9 cellular contexts compared by ENCODE assay signal in genomic region chr4:76504613-76505465, GRCh38.
DNase-seq lines count a peak whose midpoint lies in the region; ATAC-seq and TF ChIP-seq lines count a peak whose summit lies in the region.
"Had no signal": no experiment of that assay in that cellular context is flagged by ENCODE, and none has a peak within 500 bp of the region (broad histone marks: within the 10 kb centered on the region; RNA-seq: fewer than 3 reads in every experiment).

No MANE protein-coding gene starts in this region.

- H3K27ac ChIP-seq in caudate nucleus (ENCODE audit: low read depth, low read length): no peak overlapping the region

- ATAC-seq in GM18511 (IDR thresholded peaks at IDR 0.05; ENCODE audit: unreplicated experiment): peak; percentile 46
- ATAC-seq in memory B cell (ENCODE audit: low read depth): peak; percentile 38
- no peak for ATAC-seq in activated CD8-positive, alpha-beta memory T cell treated with anti-CD3 and anti-CD28 coated beads, Interleukin-2, amount 10 ng/mL, durations not matched to agents 7 days and 5 days

- H3K9me3 Mint-ChIP-seq in CD14-positive monocyte (peaks cover 0 to 3% (median 0%) of the 10 kb centered on the region in 7 donors), memory B cell (no peaks in the 10 kb centered on the region)
- no peaks in the 10 kb centered on the region for H3K9me3 Mint-ChIP-seq in activated CD8-positive, alpha-beta memory T cell treated with anti-CD3 and anti-CD28 coated beads, Interleukin-2, amount 10 ng/mL, durations not matched to agents 7 days and 5 days (ENCODE audit: low read depth)
- H3K9me3 Mint-ChIP-seq: naive thymus-derived CD8-positive, alpha-beta T cell had no signal

- TF ChIP-seq CTCF in CD14-positive monocyte (IDR thresholded peaks at IDR 0.05): peak; percentile 77

- no peak overlapping the region for H3K27ac Mint-ChIP-seq in CD14-positive monocyte
- H3K27ac Mint-ChIP-seq in memory B cell: no peak overlapping the region
- no peak overlapping the region for H3K27ac Mint-ChIP-seq in activated CD8-positive, alpha-beta memory T cell treated with anti-CD3 and anti-CD28 coated beads, Interleukin-2, amount 10 ng/mL, durations not matched to agents 7 days and 5 days
- H3K27ac Mint-ChIP-seq: naive thymus-derived CD8-positive, alpha-beta T cell had no signal

- intact Hi-C loops in CD14-positive monocyte (cut with micrococcal nuclease): loop anchor here (10.0 kb wide), 2 partner anchors 320 to 330 kb away; no protein-coding TSS in a partner anchor

- H3K4me3 Mint-ChIP-seq in CD14-positive monocyte (no peak overlapping the region), memory B cell (no peak overlapping the region)
- no peak overlapping the region for H3K4me3 Mint-ChIP-seq in activated CD8-positive, alpha-beta memory T cell treated with anti-CD3 and anti-CD28 coated beads, Interleukin-2, amount 10 ng/mL, durations not matched to agents 7 days and 5 days
- H3K4me3 Mint-ChIP-seq: naive thymus-derived CD8-positive, alpha-beta T cell had no signal

- DNase-seq in CD14-positive monocyte (ENCODE audit: low spot score) (no peak), NCI-H526 treated with DMSO at 0.1 percent for 48 hours (lab: John Stamatoyannopoulos, UW) (peak; percentile 6), cerebellum (ENCODE audit: low spot score) (peak; percentile 37), memory B cell (ENCODE audit: low spot score in 2 of 2) (peak in 1 of 2 donors; percentile 8), caudate nucleus (lab: John Stamatoyannopoulos, UW) (no peak)
- no peak for DNase-seq in activated CD8-positive, alpha-beta memory T cell treated with anti-CD3 and anti-CD28 coated beads, Interleukin-2, amount 10 ng/mL, durations not matched to agents 7 days and 5 days
- DNase-seq in stimulated activated CD4-positive, alpha-beta T cell treated with anti-CD3 and anti-CD28 coated beads, Interleukin-4, amount 100 ng/mL, for 24 hours: no peak

- H3K4me1 Mint-ChIP-seq in CD14-positive monocyte: no peaks in the 10 kb centered on the region
- no peaks in the 10 kb centered on the region for H3K4me1 Mint-ChIP-seq in memory B cell
- no peaks in the 10 kb centered on the region for H3K4me1 Mint-ChIP-seq in activated CD8-positive, alpha-beta memory T cell treated with anti-CD3 and anti-CD28 coated beads, Interleukin-2, amount 10 ng/mL, durations not matched to agents 7 days and 5 days
- H3K4me1 Mint-ChIP-seq: naive thymus-derived CD8-positive, alpha-beta T cell had no signal

- CTCF ChIA-PET in activated CD8-positive, alpha-beta memory T cell treated with anti-CD3 and anti-CD28 coated beads, Interleukin-2, amount 10 ng/mL, durations not matched to agents 7 days and 5 days (lab: Charles Lee): interaction anchor here (0.8 to 1.8 kb wide), 15 partner anchors 10 to 693 kb away, joined by 3 to 16 read pairs (median 4); no protein-coding TSS in a partner anchor

- H3K36me3 Mint-ChIP-seq in CD14-positive monocyte: no peaks in the 10 kb centered on the region
- no peaks in the 10 kb centered on the region for H3K36me3 Mint-ChIP-seq in memory B cell
- no peaks in the 10 kb centered on the region for H3K36me3 Mint-ChIP-seq in activated CD8-positive, alpha-beta memory T cell treated with anti-CD3 and anti-CD28 coated beads, Interleukin-2, amount 10 ng/mL, durations not matched to agents 7 days and 5 days
- H3K36me3 Mint-ChIP-seq: naive thymus-derived CD8-positive, alpha-beta T cell had no signal

- peaks cover 1 to 2% (median 2%) of the 10 kb centered on the region in 3 donors for H3K27me3 Mint-ChIP-seq in CD14-positive monocyte (ENCODE audit: low read depth in 3 of 3)
- H3K27me3 Mint-ChIP-seq in memory B cell: peaks cover 2% of the 10 kb centered on the region
- H3K27me3 Mint-ChIP-seq in activated CD8-positive, alpha-beta memory T cell treated with anti-CD3 and anti-CD28 coated beads, Interleukin-2, amount 10 ng/mL, durations not matched to agents 7 days and 5 days: peaks cover 25% of the 10 kb centered on the region

Comparison
In these comparisons a context has a peak if more than half of its experiments do, and no peak if none do; other contexts are left out.
1. DNase-seq: peak in NCI-H526 treated with DMSO at 0.1 percent for 48 hours (single experiment) and cerebellum (single experiment); none in CD14-positive monocyte (single experiment), caudate nucleus (0 of 61), activated CD8-positive, alpha-beta memory T cell treated with anti-CD3 and anti-CD28 coated beads, Interleukin-2, amount 10 ng/mL, durations not matched to agents 7 days and 5 days (single experiment) and stimulated activated CD4-positive, alpha-beta T cell treated with anti-CD3 and anti-CD28 coated beads, Interleukin-4, amount 100 ng/mL, for 24 hours (single experiment).